Comparison of ENCODE assay signal across 27 cellular contexts in genomic region chr2:18271370-18272147, GRCh38.
"Had no signal": no experiment of that assay in that cellular context is flagged by ENCODE, and none has a peak within 500 bp of the region (broad histone marks: within the 10 kb centered on the region; RNA-seq: fewer than 3 reads in every experiment).

No MANE protein-coding gene starts in this region.

- H3K9ac ChIP-seq: parathyroid adenoma had no signal

- H3K27me3 Mint-ChIP-seq: activated CD8-positive, alpha-beta T cell treated with anti-CD3 and anti-CD28 coated beads for 36 hours; activated naive CD4-positive, alpha-beta T cell treated with anti-CD3 and anti-CD28 coated beads, Interleukin-2, amount 50 U/mL, for 24 hours; activated naive CD8-positive, alpha-beta T cell treated with anti-CD3 and anti-CD28 coated beads, Interleukin-2, amount 50 U/mL, for 24 hours; activated T-helper 17 cell treated with anti-CD3 and anti-CD28 coated beads, Interleukin-2, amount 50 U/mL, for 72 hours; effector memory CD8-positive, alpha-beta T cell had no signal

- H3K9me3 Mint-ChIP-seq: activated CD8-positive, alpha-beta T cell treated with anti-CD3 and anti-CD28 coated beads for 36 hours; activated naive CD4-positive, alpha-beta T cell treated with anti-CD3 and anti-CD28 coated beads, Interleukin-2, amount 50 U/mL, for 24 hours; activated naive CD8-positive, alpha-beta T cell treated with anti-CD3 and anti-CD28 coated beads, Interleukin-2, amount 50 U/mL, for 24 hours; activated T-cell treated with anti-CD3 and anti-CD28 coated beads, Interleukin-2, amount 50 U/mL, for 4 hours; activated T-helper 17 cell treated with anti-CD3 and anti-CD28 coated beads, Interleukin-2, amount 50 U/mL, for 72 hours; stimulated activated naive CD8-positive, alpha-beta T cell treated with anti-CD3 and anti-CD28 coated beads, Interleukin-15, Interleukin-2, amounts not matched to agents 100 ng/mL and 50 ng/mL, for 24 hours; T-helper 2 cell treated with Interferon-gamma antibody and Interleukin-4, amounts not matched to agents 5 μg/mL and 100 μg/mL, for 36 hours had no signal

- H3K36me3 Mint-ChIP-seq: activated naive CD4-positive, alpha-beta T cell treated with anti-CD3 and anti-CD28 coated beads, Interleukin-2, amount 50 U/mL, for 24 hours; naive thymus-derived CD4-positive, alpha-beta T cell had no signal

- H3K4me1 Mint-ChIP-seq: activated naive CD4-positive, alpha-beta T cell treated with anti-CD3 and anti-CD28 coated beads, Interleukin-2, amount 50 U/mL, for 24 hours; activated naive CD8-positive, alpha-beta T cell treated with anti-CD3 and anti-CD28 coated beads, Interleukin-2, amount 50 U/mL, for 24 hours; activated T-helper 17 cell treated with anti-CD3 and anti-CD28 coated beads, Interleukin-2, amount 50 U/mL, for 72 hours; naive thymus-derived CD4-positive, alpha-beta T cell had no signal

- FAIRE-seq: endothelial cell of umbilical vein, keratinocyte had no signal

- H3K36me3 ChIP-seq: breast epithelium, right atrium auricular region, thyroid gland, upper lobe of left lung had no signal

- H3K4me3 Mint-ChIP-seq: activated CD8-positive, alpha-beta T cell treated with anti-CD3 and anti-CD28 coated beads for 36 hours; activated naive CD4-positive, alpha-beta T cell treated with anti-CD3 and anti-CD28 coated beads, Interleukin-2, amount 50 U/mL, for 24 hours; activated naive CD8-positive, alpha-beta T cell treated with anti-CD3 and anti-CD28 coated beads, Interleukin-2, amount 50 U/mL, for 24 hours; activated T-cell treated with anti-CD3 and anti-CD28 coated beads, Interleukin-2, amount 50 U/mL, for 4 hours; activated T-helper 17 cell treated with anti-CD3 and anti-CD28 coated beads, Interleukin-2, amount 50 U/mL, for 72 hours; effector memory CD8-positive, alpha-beta T cell; naive thymus-derived CD4-positive, alpha-beta T cell; stimulated activated naive CD8-positive, alpha-beta T cell treated with anti-CD3 and anti-CD28 coated beads, Interleukin-15, Interleukin-2, amounts not matched to agents 100 ng/mL and 50 ng/mL, for 24 hours; T-helper 2 cell treated with Interferon-gamma antibody and Interleukin-4, amounts not matched to agents 5 μg/mL and 100 μg/mL, for 36 hours had no signal

- H3K27ac Mint-ChIP-seq: activated CD8-positive, alpha-beta T cell treated with anti-CD3 and anti-CD28 coated beads for 36 hours; activated naive CD4-positive, alpha-beta T cell treated with anti-CD3 and anti-CD28 coated beads, Interleukin-2, amount 50 U/mL, for 24 hours; activated naive CD8-positive, alpha-beta T cell treated with anti-CD3 and anti-CD28 coated beads, Interleukin-2, amount 50 U/mL, for 24 hours; activated T-helper 17 cell treated with anti-CD3 and anti-CD28 coated beads, Interleukin-2, amount 50 U/mL, for 72 hours; effector memory CD8-positive, alpha-beta T cell; naive thymus-derived CD4-positive, alpha-beta T cell; stimulated activated naive CD8-positive, alpha-beta T cell treated with anti-CD3 and anti-CD28 coated beads, Interleukin-15, Interleukin-2, amounts not matched to agents 100 ng/mL and 50 ng/mL, for 24 hours; T-helper 2 cell treated with Interferon-gamma antibody and Interleukin-4, amounts not matched to agents 5 μg/mL and 100 μg/mL, for 36 hours had no signal

- ATAC-seq: activated CD8-positive, alpha-beta T cell treated with anti-CD3 and anti-CD28 coated beads for 36 hours; activated naive CD8-positive, alpha-beta T cell treated with anti-CD3 and anti-CD28 coated beads, Interleukin-2, amount 50 U/mL, for 24 hours; activated T-cell treated with anti-CD3 and anti-CD28 coated beads, Interleukin-2, amount 50 U/mL, for 4 hours; activated T-helper 17 cell treated with anti-CD3 and anti-CD28 coated beads, Interleukin-2, amount 50 U/mL, for 72 hours; effector memory CD8-positive, alpha-beta T cell; naive thymus-derived CD4-positive, alpha-beta T cell had no signal

- H3K27ac ChIP-seq: breast epithelium, parathyroid adenoma, right atrium auricular region, thyroid gland, upper lobe of left lung had no signal

- H2AFZ ChIP-seq: parathyroid adenoma had no signal

- DNase-seq: activated CD4-positive, alpha-beta T cell treated with anti-CD3 and anti-CD28 coated beads for 48 hours; activated CD4-positive, CD25-positive, alpha-beta regulatory T cell; activated CD8-positive, alpha-beta T cell treated with anti-CD3 and anti-CD28 coated beads for 36 hours; activated gamma-delta T cell treated with Interleukin-2 at 50 U/mL for 16 hours; activated naive CD8-positive, alpha-beta T cell treated with anti-CD3 and anti-CD28 coated beads, Interleukin-2, amount 50 U/mL, for 24 hours; activated T-cell treated with anti-CD3 and anti-CD28 coated beads, Interleukin-2, amount 50 U/mL, for 4 hours; amygdala; cortex of kidney; effector memory CD8-positive, alpha-beta T cell; head of caudate nucleus; hippocampal formation; midbrain; naive thymus-derived CD4-positive, alpha-beta T cell; nucleus accumbens; substantia nigra; T-helper 1 cell; thyroid gland had no signal

- H3K79me2 ChIP-seq: parathyroid adenoma had no signal

- H3K4me3 ChIP-seq: breast epithelium, right atrium auricular region, thyroid gland, upper lobe of left lung had no signal

- H3K27me3 ChIP-seq: breast epithelium, right atrium auricular region, thyroid gland, upper lobe of left lung had no signal

- H3K4me1 ChIP-seq: breast epithelium, parathyroid adenoma, right atrium auricular region, thyroid gland, upper lobe of left lung had no signal

- H3K9me3 ChIP-seq: breast epithelium, right atrium auricular region, thyroid gland, upper lobe of left lung had no signal
